In genomic region chr3:71978150-71978721, GRCh38 we compare ENCODE assay signal across 9 cellular contexts.
DNase-seq lines count a peak whose midpoint lies in the region; ATAC-seq and TF ChIP-seq lines count a peak whose summit lies in the region.
"Had no signal": no experiment of that assay in that cellular context is flagged by ENCODE, and none has a peak within 500 bp of the region (broad histone marks: within the 10 kb centered on the region; RNA-seq: fewer than 3 reads in every experiment).

No MANE protein-coding gene starts in this region.

- H3K4me1 Mint-ChIP-seq in activated naive CD4-positive, alpha-beta T cell treated with anti-CD3 and anti-CD28 coated beads, Interleukin-2, amount 50 U/mL, for 24 hours, result peaks cover 20% of the 10 kb centered on the region
- peaks cover 29% of the 10 kb centered on the region for H3K4me1 Mint-ChIP-seq in activated naive CD4-positive, alpha-beta T cell treated with anti-CD3 and anti-CD28 coated beads, Interleukin-2, amount 10 ng/mL, durations not matched to agents 7 days and 5 days
- H3K4me1 Mint-ChIP-seq in stimulated activated naive B cell treated with anti-CD40 and anti-IgM and Interleukin-4, amounts not matched to agents 10 μg/mL and 1 μg/mL and 100 μg/mL, for 72 hours, result peaks cover 16 to 25% of the 10 kb centered on the region in 2 donors

- no peaks in the 10 kb centered on the region for H3K36me3 ChIP-seq in left lung

- no peak overlapping the region for H3K4me3 ChIP-seq in left lung

- no peaks in the 10 kb centered on the region for H3K36me3 Mint-ChIP-seq in activated naive CD4-positive, alpha-beta T cell treated with anti-CD3 and anti-CD28 coated beads, Interleukin-2, amount 50 U/mL, for 24 hours
- no peaks in the 10 kb centered on the region for H3K36me3 Mint-ChIP-seq in activated naive CD4-positive, alpha-beta T cell treated with anti-CD3 and anti-CD28 coated beads, Interleukin-2, amount 10 ng/mL, durations not matched to agents 7 days and 5 days
- H3K36me3 Mint-ChIP-seq in stimulated activated naive B cell treated with anti-CD40 and anti-IgM and Interleukin-4, amounts not matched to agents 10 μg/mL and 1 μg/mL and 100 μg/mL, for 72 hours, result peaks cover 0 to 4% of the 10 kb centered on the region in 2 donors

- no peak for DNase-seq in activated naive CD4-positive, alpha-beta T cell treated with anti-CD3 and anti-CD28 coated beads, Interleukin-2, amount 10 ng/mL, durations not matched to agents 7 days and 5 days
- no peak for DNase-seq in stimulated activated naive B cell treated with anti-CD40 and anti-IgM and Interleukin-4, amounts not matched to agents 10 μg/mL and 1 μg/mL and 100 μg/mL, for 72 hours
- DNase-seq in medulla oblongata (ENCODE audit: extremely low spot score), result no peak
- no peak for DNase-seq in left lung
- no peak for DNase-seq in GDM1 (lab: John Stamatoyannopoulos, UW)

- CTCF ChIA-PET in activated naive CD4-positive, alpha-beta T cell treated with anti-CD3 and anti-CD28 coated beads, Interleukin-2, amount 10 ng/mL, durations not matched to agents 7 days and 5 days (lab: Charles Lee), result no interaction called here

- no peaks in the 10 kb centered on the region for H3K27me3 Mint-ChIP-seq in activated naive CD4-positive, alpha-beta T cell treated with anti-CD3 and anti-CD28 coated beads, Interleukin-2, amount 50 U/mL, for 24 hours
- no peaks in the 10 kb centered on the region for H3K27me3 Mint-ChIP-seq in activated naive CD4-positive, alpha-beta T cell treated with anti-CD3 and anti-CD28 coated beads, Interleukin-2, amount 10 ng/mL, durations not matched to agents 7 days and 5 days
- H3K27me3 Mint-ChIP-seq in stimulated activated naive B cell treated with anti-CD40 and anti-IgM and Interleukin-4, amounts not matched to agents 10 μg/mL and 1 μg/mL and 100 μg/mL, for 72 hours, result peaks cover 45 to 54% of the 10 kb centered on the region in 2 donors

- no peak overlapping the region for H3K27ac ChIP-seq in left lung
- H3K27ac ChIP-seq: C4-2B had no signal

- ATAC-seq in GM21717 (IDR thresholded peaks at IDR 0.05; ENCODE audit: unreplicated experiment) (peak; percentile 83), HG03460 (IDR thresholded peaks at IDR 0.05; ENCODE audit: unreplicated experiment) (peak; percentile 83), left lung (no peak)
- peak; percentile 67 to 75 for ATAC-seq in stimulated activated naive B cell treated with anti-CD40 and anti-IgM and Interleukin-4, amounts not matched to agents 10 μg/mL and 1 μg/mL and 100 μg/mL, for 72 hours (replicated peaks)

- peaks cover 0 to 6% of the 10 kb centered on the region in 2 donors for H3K27me3 ChIP-seq in left lung

- peak overlapping the region; percentile 64 for H3K27ac Mint-ChIP-seq in activated naive CD4-positive, alpha-beta T cell treated with anti-CD3 and anti-CD28 coated beads, Interleukin-2, amount 50 U/mL, for 24 hours
- no peak overlapping the region for H3K27ac Mint-ChIP-seq in activated naive CD4-positive, alpha-beta T cell treated with anti-CD3 and anti-CD28 coated beads, Interleukin-2, amount 10 ng/mL, durations not matched to agents 7 days and 5 days
- H3K27ac Mint-ChIP-seq in stimulated activated naive B cell treated with anti-CD40 and anti-IgM and Interleukin-4, amounts not matched to agents 10 μg/mL and 1 μg/mL and 100 μg/mL, for 72 hours, result no peak overlapping the region

- intact Hi-C loops in left lung (cut with DNase I), result no loop called here

- H3K9me3 ChIP-seq in left lung, result no peaks in the 10 kb centered on the region

- no peak for TF ChIP-seq CTCF in left lung (IDR thresholded peaks at IDR 0.05)

- peaks cover 0 to 5% of the 10 kb centered on the region in 2 donors for H3K4me1 ChIP-seq in left lung

- no peaks in the 10 kb centered on the region for H3K9me3 Mint-ChIP-seq in activated naive CD4-positive, alpha-beta T cell treated with anti-CD3 and anti-CD28 coated beads, Interleukin-2, amount 50 U/mL, for 24 hours
- peaks cover 3% of the 10 kb centered on the region for H3K9me3 Mint-ChIP-seq in activated naive CD4-positive, alpha-beta T cell treated with anti-CD3 and anti-CD28 coated beads, Interleukin-2, amount 10 ng/mL, durations not matched to agents 7 days and 5 days
- peaks cover 2 to 8% of the 10 kb centered on the region in 2 donors for H3K9me3 Mint-ChIP-seq in stimulated activated naive B cell treated with anti-CD40 and anti-IgM and Interleukin-4, amounts not matched to agents 10 μg/mL and 1 μg/mL and 100 μg/mL, for 72 hours

- H3K4me3 Mint-ChIP-seq in activated naive CD4-positive, alpha-beta T cell treated with anti-CD3 and anti-CD28 coated beads, Interleukin-2, amount 50 U/mL, for 24 hours, result no peak overlapping the region
- no peak overlapping the region for H3K4me3 Mint-ChIP-seq in activated naive CD4-positive, alpha-beta T cell treated with anti-CD3 and anti-CD28 coated beads, Interleukin-2, amount 10 ng/mL, durations not matched to agents 7 days and 5 days
- no peak overlapping the region for H3K4me3 Mint-ChIP-seq in stimulated activated naive B cell treated with anti-CD40 and anti-IgM and Interleukin-4, amounts not matched to agents 10 μg/mL and 1 μg/mL and 100 μg/mL, for 72 hours
